8 cellular contexts compared by ENCODE assay signal in the genomic region with DNA sequence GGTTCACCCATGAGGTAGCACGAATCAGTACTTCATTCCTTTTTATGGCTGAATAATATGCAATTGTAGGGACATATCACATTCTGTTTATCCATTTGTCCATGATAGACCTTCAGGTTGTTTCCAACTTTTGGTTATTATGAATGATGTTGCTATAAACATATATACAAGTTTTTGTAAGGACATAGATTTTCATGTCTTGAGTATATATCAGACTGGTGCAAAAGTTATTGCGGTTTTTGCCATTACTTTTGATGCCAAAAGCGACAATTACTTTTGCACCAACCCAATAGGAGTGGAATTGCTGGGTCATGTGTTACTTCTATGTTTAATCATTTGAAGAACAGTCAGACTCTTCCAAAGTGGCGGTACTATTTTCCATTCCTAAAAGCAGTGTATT.
"Had no signal": no experiment of that assay in that cellular context is flagged by ENCODE, and none has a peak within 500 bp of the region (broad histone marks: within the 10 kb centered on the region; RNA-seq: fewer than 3 reads in every experiment).

No MANE protein-coding gene starts in this region.

- ATAC-seq: GM12878 had no signal

- H3K4me3 ChIP-seq: GM12878 had no signal

- FAIRE-seq: G401.6, GM12878, GM12891, GM12892, GM18507, GM19239 had no signal

- DNase-seq: GDM1, GF-D8 had no signal
